ENCODE assay signal across 8 cellular contexts in genomic region chr3:44338828-44339127, GRCh38. TPM values are rescaled to one million over a fixed set of nuclear protein-coding genes. Genes with fewer than 3 reads are reported as not detected.
DNase-seq lines count a peak whose midpoint lies in the region; ATAC-seq, FAIRE-seq and TF ChIP-seq lines count a peak whose summit lies in the region.

No MANE protein-coding gene starts in this region.

- H3K27ac Mint-ChIP-seq in dendritic cell treated with granulocyte-macrophage colony-stimulating factor and Interleukin-4, amounts not matched to agents 40 ng/mL and 50 ng/mL, for 4 days: peak overlapping the region; percentile 98
- H3K27ac Mint-ChIP-seq in natural killer cell treated with Interleukin-12 subunit alpha and Interleukin-12 subunit beta and Interleukin-15 and Interleukin-18, amount 100 ng/mL, for 72 hours: peak overlapping the region; percentile 93 to 96

- no peak for ATAC-seq in natural killer cell treated with Interleukin-12 subunit alpha and Interleukin-12 subunit beta and Interleukin-15 and Interleukin-18, amount 100 ng/mL, for 72 hours

- H3K27me3 Mint-ChIP-seq in dendritic cell treated with granulocyte-macrophage colony-stimulating factor and Interleukin-4, amounts not matched to agents 40 ng/mL and 50 ng/mL, for 4 days: no peaks in the 10 kb centered on the region
- H3K27me3 Mint-ChIP-seq in natural killer cell treated with Interleukin-12 subunit alpha and Interleukin-12 subunit beta and Interleukin-15 and Interleukin-18, amount 100 ng/mL, for 72 hours: no peaks in the 10 kb centered on the region

- FAIRE-seq in RCC 7860 (lab: Jason Lieb, UNC): no peak

- H3K36me3 ChIP-seq in BE2C (no peaks in the 10 kb centered on the region), MG63 (peaks cover 2% of the 10 kb centered on the region; the same call in 1 of the 2 replicates)

- H3K9me3 Mint-ChIP-seq in dendritic cell treated with granulocyte-macrophage colony-stimulating factor and Interleukin-4, amounts not matched to agents 40 ng/mL and 50 ng/mL, for 4 days: no peaks in the 10 kb centered on the region
- no peaks in the 10 kb centered on the region for H3K9me3 Mint-ChIP-seq in natural killer cell treated with Interleukin-12 subunit alpha and Interleukin-12 subunit beta and Interleukin-15 and Interleukin-18, amount 100 ng/mL, for 72 hours

- peaks cover 31% of the 10 kb centered on the region for H3K4me1 Mint-ChIP-seq in dendritic cell treated with granulocyte-macrophage colony-stimulating factor and Interleukin-4, amounts not matched to agents 40 ng/mL and 50 ng/mL, for 4 days (ENCODE audit: low read depth)
- peaks cover 18 to 30% of the 10 kb centered on the region in 2 donors for H3K4me1 Mint-ChIP-seq in natural killer cell treated with Interleukin-12 subunit alpha and Interleukin-12 subunit beta and Interleukin-15 and Interleukin-18, amount 100 ng/mL, for 72 hours (ENCODE audit: low read depth in 2 of 2)

- H3K27me3 ChIP-seq in BE2C (no peaks in the 10 kb centered on the region), MG63 (no peaks in the 10 kb centered on the region)

- peak overlapping the region; percentile 85 for H3K4me3 Mint-ChIP-seq in dendritic cell treated with granulocyte-macrophage colony-stimulating factor and Interleukin-4, amounts not matched to agents 40 ng/mL and 50 ng/mL, for 4 days
- peak overlapping the region; percentile 94 for H3K4me3 Mint-ChIP-seq in natural killer cell treated with Interleukin-12 subunit alpha and Interleukin-12 subunit beta and Interleukin-15 and Interleukin-18, amount 100 ng/mL, for 72 hours

- DNase-seq in BE2C (no peak), MG63 (no peak), RCC 7860 (ENCODE audit: low spot score) (no peak), C1 segment of cervical spinal cord (lab: John Stamatoyannopoulos, UW) (no peak)
- DNase-seq in natural killer cell treated with Interleukin-12 subunit alpha and Interleukin-12 subunit beta and Interleukin-15 and Interleukin-18, amount 100 ng/mL, for 72 hours (ENCODE audit: low spot score): no peak
- no peak for DNase-seq in stimulated activated CD4-positive, alpha-beta T cell treated with anti-CD3 and anti-CD28 coated beads, Interleukin-4, amount 100 ng/mL, for 24 hours
- DNase-seq in activated CD4-positive, alpha-beta T cell treated with anti-CD3 and anti-CD28 coated beads for 48 hours: no peak

- no peaks in the 10 kb centered on the region for H3K4me1 ChIP-seq in BE2C

- intact Hi-C loops in dendritic cell treated with granulocyte-macrophage colony-stimulating factor and Interleukin-4, amounts not matched to agents 40 ng/mL and 50 ng/mL, for 4 days (cut with micrococcal nuclease): loop anchor here (1.0 to 5.0 kb wide), 5 partner anchors 102 to 716 kb away; partner anchors contain the start of genes ANO10 and TMEM42

- H3K9me3 ChIP-seq in BE2C (no peaks in the 10 kb centered on the region), MG63 (no peaks in the 10 kb centered on the region)

- TF ChIP-seq CTCF in BE2C (IDR thresholded peaks at IDR 0.05; ENCODE audit: low read depth, low read length): no peak

- peaks cover 20% of the 10 kb centered on the region for H3K36me3 Mint-ChIP-seq in dendritic cell treated with granulocyte-macrophage colony-stimulating factor and Interleukin-4, amounts not matched to agents 40 ng/mL and 50 ng/mL, for 4 days (ENCODE audit: low read depth)
- H3K36me3 Mint-ChIP-seq in natural killer cell treated with Interleukin-12 subunit alpha and Interleukin-12 subunit beta and Interleukin-15 and Interleukin-18, amount 100 ng/mL, for 72 hours: no peaks in the 10 kb centered on the region

- peak overlapping the region; percentile 83 for H3K4me3 ChIP-seq in BE2C (ENCODE audit: low read depth, low read length)
- H3K4me3 ChIP-seq in MG63: peak overlapping the region; percentile 85

RNA-seq across cellular contexts. Expression of gene TCAIM, which starts 0.2 kb away (rescaled TPM):
- 6.7 TPM for polyA plus RNA-seq in BE2C (2012; ENCODE audit: insufficient read depth, insufficient read length, low read depth)
- 15.2 and 31.4 TPM in 2 replicates for total RNA-seq in MG63 (2014; rRNA removed; shearing (Covaris generic); ENCODE audit: low replicate concordance)
- 10 to 100 TPM; 16.9 to 18.8 TPM for total RNA-seq in natural killer cell treated with Interleukin-12 subunit alpha and Interleukin-12 subunit beta and Interleukin-15 and Interleukin-18, amount 100 ng/mL, for 72 hours
